Comparison of ENCODE assay signal across 1 cellular context in the genomic region with DNA sequence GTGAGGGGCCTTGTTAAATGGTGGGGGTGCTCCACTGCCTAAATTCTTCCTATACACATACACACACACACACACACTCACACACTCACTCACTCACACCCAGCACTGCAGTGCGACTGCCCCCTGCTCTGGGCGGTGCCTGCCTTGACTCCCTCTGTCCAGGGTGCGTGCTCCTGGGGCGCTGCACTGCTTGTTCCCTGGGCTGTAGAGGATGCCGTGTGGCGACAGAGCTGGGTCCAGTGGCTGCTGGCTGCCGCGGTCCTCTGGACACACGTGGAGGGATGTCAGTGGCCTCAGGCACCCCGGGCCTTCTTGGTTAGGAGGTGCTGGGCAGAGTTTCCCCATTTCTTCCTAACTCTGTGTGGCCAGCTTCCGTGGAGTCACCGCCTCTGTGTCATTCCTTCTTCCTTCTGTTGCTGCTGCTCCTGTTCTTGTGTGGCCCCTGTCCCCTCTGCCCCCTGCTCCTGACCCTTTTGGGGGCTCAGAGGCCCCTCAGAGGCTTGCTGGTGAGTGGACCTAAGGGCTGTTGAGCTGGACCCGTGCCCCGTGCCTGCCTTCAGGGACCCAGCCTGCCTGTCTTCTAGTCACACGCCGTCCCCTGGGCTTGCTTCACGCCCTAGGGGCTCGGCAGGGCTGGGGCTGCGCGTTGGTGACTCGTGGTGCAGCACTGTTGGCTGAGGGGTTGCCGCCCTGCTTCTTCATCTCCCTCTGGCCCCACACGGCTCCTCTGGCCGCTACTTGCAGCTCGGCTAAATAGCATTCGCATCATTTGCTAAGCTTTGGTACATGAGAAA.
TF ChIP-seq lines count a peak whose summit lies in the region.

No MANE protein-coding gene starts in this region.

TF ChIP-seq in GM23338, 12 proteins besides CTCF, POLR2A, EP300 and RAD21 (continued from another document):
- TF ChIP-seq, protein P1, sequence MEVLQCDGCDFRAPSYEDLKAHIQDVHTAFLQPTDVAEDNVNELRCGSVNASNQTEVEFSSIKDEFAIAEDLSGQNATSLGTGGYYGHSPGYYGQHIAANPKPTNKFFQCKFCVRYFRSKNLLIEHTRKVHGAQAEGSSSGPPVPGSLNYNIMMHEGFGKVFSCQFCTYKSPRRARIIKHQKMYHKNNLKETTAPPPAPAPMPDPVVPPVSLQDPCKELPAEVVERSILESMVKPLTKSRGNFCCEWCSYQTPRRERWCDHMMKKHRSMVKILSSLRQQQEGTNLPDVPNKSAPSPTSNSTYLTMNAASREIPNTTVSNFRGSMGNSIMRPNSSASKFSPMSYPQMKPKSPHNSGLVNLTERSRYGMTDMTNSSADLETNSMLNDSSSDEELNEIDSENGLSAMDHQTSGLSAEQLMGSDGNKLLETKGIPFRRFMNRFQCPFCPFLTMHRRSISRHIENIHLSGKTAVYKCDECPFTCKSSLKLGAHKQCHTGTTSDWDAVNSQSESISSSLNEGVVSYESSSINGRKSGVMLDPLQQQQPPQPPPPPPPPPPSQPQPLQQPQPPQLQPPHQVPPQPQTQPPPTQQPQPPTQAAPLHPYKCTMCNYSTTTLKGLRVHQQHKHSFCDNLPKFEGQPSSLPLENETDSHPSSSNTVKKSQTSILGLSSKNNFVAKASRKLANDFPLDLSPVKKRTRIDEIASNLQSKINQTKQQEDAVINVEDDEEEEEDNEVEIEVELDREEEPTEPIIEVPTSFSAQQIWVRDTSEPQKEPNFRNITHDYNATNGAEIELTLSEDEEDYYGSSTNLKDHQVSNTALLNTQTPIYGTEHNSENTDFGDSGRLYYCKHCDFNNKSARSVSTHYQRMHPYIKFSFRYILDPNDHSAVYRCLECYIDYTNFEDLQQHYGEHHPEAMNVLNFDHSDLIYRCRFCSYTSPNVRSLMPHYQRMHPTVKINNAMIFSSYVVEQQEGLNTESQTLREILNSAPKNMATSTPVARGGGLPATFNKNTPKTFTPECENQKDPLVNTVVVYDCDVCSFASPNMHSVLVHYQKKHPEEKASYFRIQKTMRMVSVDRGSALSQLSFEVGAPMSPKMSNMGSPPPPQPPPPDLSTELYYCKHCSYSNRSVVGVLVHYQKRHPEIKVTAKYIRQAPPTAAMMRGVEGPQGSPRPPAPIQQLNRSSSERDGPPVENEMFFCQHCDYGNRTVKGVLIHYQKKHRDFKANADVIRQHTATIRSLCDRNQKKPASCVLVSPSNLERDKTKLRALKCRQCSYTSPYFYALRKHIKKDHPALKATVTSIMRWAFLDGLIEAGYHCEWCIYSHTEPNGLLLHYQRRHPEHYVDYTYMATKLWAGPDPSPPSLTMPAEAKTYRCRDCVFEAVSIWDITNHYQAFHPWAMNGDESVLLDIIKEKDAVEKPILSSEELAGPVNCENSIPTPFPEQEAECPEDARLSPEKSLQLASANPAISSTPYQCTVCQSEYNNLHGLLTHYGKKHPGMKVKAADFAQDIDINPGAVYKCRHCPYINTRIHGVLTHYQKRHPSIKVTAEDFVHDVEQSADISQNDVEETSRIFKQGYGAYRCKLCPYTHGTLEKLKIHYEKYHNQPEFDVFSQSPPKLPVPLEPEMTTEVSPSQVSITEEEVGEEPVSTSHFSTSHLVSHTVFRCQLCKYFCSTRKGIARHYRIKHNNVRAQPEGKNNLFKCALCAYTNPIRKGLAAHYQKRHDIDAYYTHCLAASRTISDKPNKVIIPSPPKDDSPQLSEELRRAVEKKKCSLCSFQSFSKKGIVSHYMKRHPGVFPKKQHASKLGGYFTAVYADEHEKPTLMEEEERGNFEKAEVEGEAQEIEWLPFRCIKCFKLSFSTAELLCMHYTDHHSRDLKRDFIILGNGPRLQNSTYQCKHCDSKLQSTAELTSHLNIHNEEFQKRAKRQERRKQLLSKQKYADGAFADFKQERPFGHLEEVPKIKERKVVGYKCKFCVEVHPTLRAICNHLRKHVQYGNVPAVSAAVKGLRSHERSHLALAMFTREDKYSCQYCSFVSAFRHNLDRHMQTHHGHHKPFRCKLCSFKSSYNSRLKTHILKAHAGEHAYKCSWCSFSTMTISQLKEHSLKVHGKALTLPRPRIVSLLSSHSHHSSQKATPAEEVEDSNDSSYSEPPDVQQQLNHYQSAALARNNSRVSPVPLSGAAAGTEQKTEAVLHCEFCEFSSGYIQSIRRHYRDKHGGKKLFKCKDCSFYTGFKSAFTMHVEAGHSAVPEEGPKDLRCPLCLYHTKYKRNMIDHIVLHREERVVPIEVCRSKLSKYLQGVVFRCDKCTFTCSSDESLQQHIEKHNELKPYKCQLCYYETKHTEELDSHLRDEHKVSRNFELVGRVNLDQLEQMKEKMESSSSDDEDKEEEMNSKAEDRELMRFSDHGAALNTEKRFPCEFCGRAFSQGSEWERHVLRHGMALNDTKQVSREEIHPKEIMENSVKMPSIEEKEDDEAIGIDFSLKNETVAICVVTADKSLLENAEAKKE (CRISPR knock-in tag; IDR thresholded peaks at IDR 0.05), result no peak
- TF ChIP-seq EZH2phosphoT487 (IDR thresholded peaks at IDR 0.05; ENCODE audit: unreplicated experiment), result no peak
- TF ChIP-seq NANOG (IDR thresholded peaks at IDR 0.05; ENCODE audit: borderline replicate concordance), result no peak
- TF ChIP-seq POLR2AphosphoS5 (IDR thresholded peaks at IDR 0.05; ENCODE audit: low read depth), result no peak
- TF ChIP-seq ETS1 (IDR thresholded peaks at IDR 0.05), result no peak
TF ChIP-seq in GM23338: peak in this region for 0.
